In the genomic region with DNA sequence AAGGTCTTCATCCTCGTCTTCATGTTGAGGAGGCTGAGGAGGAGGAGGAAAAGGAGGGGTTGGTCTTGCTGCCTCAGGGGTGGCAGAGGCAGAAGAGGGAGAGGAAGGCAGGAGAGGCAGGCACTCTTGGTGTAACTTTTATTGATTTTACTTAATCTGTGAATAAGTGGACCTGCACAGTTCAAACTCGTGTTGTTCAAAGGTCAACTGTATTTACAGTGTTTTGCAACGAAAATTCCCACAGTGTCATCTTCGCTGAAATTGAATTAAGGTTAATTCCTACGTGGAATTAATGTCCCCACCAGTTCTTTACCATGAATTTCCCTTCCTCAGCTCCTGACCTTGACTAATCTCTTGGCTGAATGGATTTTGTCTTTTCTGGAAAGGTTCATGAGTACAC, we compare ENCODE assay signal across 1 cellular context.
TF ChIP-seq lines count a peak whose summit lies in the region.

No MANE protein-coding gene starts in this region.

TF ChIP-seq in HepG2, 621 proteins besides CTCF, POLR2A, EP300 and RAD21 (continued from another document and continues in another):
- TF ChIP-seq IRF2 (CRISPR knock-in tag; IDR thresholded peaks at IDR 0.05) (peak; percentile 38; the same call in 1 of the 2 replicates), TEAD3 (CRISPR knock-in tag; optimal IDR thresholded peaks at IDR 0.05; ENCODE audit: borderline replicate concordance) (peak; percentile 26), ZKSCAN5 (CRISPR knock-in tag; IDR thresholded peaks at IDR 0.05) (no peak), NFIC (IDR thresholded peaks at IDR 0.05; ENCODE audit: low read length) (peak; percentile 56; the same call in 1 of the 2 replicates), JUND (CRISPR knock-in tag; IDR thresholded peaks at IDR 0.05) (no peak), TRIM24 (CRISPR knock-in tag; IDR thresholded peaks at IDR 0.05) (0 out of 2 replicates have a peak, but pooled peaks have one; percentile 31), ZNF839 (CRISPR knock-in tag; IDR thresholded peaks at IDR 0.05; ENCODE audit: borderline replicate concordance) (no peak), NFKBIZ (CRISPR knock-in tag; IDR thresholded peaks at IDR 0.05) (no peak), ZNF3 (CRISPR knock-in tag; IDR thresholded peaks at IDR 0.05) (no peak), ZMYM3 (CRISPR knock-in tag; IDR thresholded peaks at IDR 0.05) (no peak), PITX1 (CRISPR knock-in tag; IDR thresholded peaks at IDR 0.05) (peak; percentile 77), MIXL1 (CRISPR knock-in tag; IDR thresholded peaks at IDR 0.05) (peak; percentile 40; the same call in 1 of the 2 replicates), ZNF317 (CRISPR knock-in tag; IDR thresholded peaks at IDR 0.05) (no peak), ZBTB7B (CRISPR knock-in tag; IDR thresholded peaks at IDR 0.05) (no peak), MZF1 (CRISPR knock-in tag; IDR thresholded peaks at IDR 0.05; ENCODE audit: borderline replicate concordance) (no peak), ZNF589 (CRISPR knock-in tag; conservative IDR thresholded peaks at IDR 0.05) (no peak), ZNF850 (CRISPR knock-in tag; conservative IDR thresholded peaks at IDR 0.05) (no peak), ZNF674 (CRISPR knock-in tag; IDR thresholded peaks at IDR 0.05; ENCODE audit: low read depth) (no peak), ZNF431 (CRISPR knock-in tag; IDR thresholded peaks at IDR 0.05; ENCODE audit: borderline replicate concordance, low read depth) (no peak), HNF4A (CRISPR knock-in tag; IDR thresholded peaks at IDR 0.05) (peak; percentile 91), SPEN (CRISPR knock-in tag; IDR thresholded peaks at IDR 0.05; ENCODE audit: low read depth) (no peak), FOSL2 (CRISPR knock-in tag; IDR thresholded peaks at IDR 0.05) (peak; percentile 49), ZNF772 (CRISPR knock-in tag; IDR thresholded peaks at IDR 0.05) (no peak), ATF7-NPFF (CRISPR knock-in tag; IDR thresholded peaks at IDR 0.05; ENCODE audit: low read depth) (no peak), YEATS2 (CRISPR knock-in tag; IDR thresholded peaks at IDR 0.05; ENCODE audit: borderline replicate concordance) (no peak), SOX5 (CRISPR knock-in tag; IDR thresholded peaks at IDR 0.05; ENCODE audit: borderline replicate concordance) (peak; percentile 66; the same call in 1 of the 2 replicates), ONECUT2 (CRISPR knock-in tag; IDR thresholded peaks at IDR 0.05) (peak; percentile 96), REXO4 (CRISPR knock-in tag; IDR thresholded peaks at IDR 0.05; ENCODE audit: borderline replicate concordance) (no peak), ISL2 (CRISPR knock-in tag; IDR thresholded peaks at IDR 0.05) (peak; percentile 29; the same call in 1 of the 2 replicates), KDM6A (CRISPR knock-in tag; IDR thresholded peaks at IDR 0.05; ENCODE audit: low read depth) (peak; percentile 40; the same call in 1 of the 2 replicates), HNF4G (IDR thresholded peaks at IDR 0.05; ENCODE audit: borderline replicate concordance, low read depth, low read length) (peak; percentile 90), HNF4G (CRISPR knock-in tag; IDR thresholded peaks at IDR 0.05; ENCODE audit: borderline replicate concordance, low read depth) (peak; percentile 82), POGZ (CRISPR knock-in tag; IDR thresholded peaks at IDR 0.05) (no peak), SP4 (CRISPR knock-in tag; IDR thresholded peaks at IDR 0.05) (no peak), ZNF331 (CRISPR knock-in tag; IDR thresholded peaks at IDR 0.05) (peak; percentile 32; the same call in 1 of the 2 replicates), SOX6 (IDR thresholded peaks at IDR 0.05) (no peak), SOX6 (CRISPR knock-in tag; IDR thresholded peaks at IDR 0.05) (peak; percentile 37; the same call in 1 of the 2 replicates), PRPF4 (IDR thresholded peaks at IDR 0.05; ENCODE audit: low read depth, low read length, poor library complexity, severe bottlenecking) (no peak), TGIF2 (CRISPR knock-in tag; IDR thresholded peaks at IDR 0.05) (no peak), ETV5 (CRISPR knock-in tag; IDR thresholded peaks at IDR 0.05; ENCODE audit: borderline replicate concordance) (no peak), ZMAT3 (CRISPR knock-in tag; conservative IDR thresholded peaks at IDR 0.05) (no peak), NR2F6 (IDR thresholded peaks at IDR 0.05) (peak; percentile 79), NR2F6 (CRISPR knock-in tag; IDR thresholded peaks at IDR 0.05) (peak; percentile 84), ZNF441 (CRISPR knock-in tag; IDR thresholded peaks at IDR 0.05; ENCODE audit: borderline replicate concordance) (no peak), MEF2D (CRISPR knock-in tag; IDR thresholded peaks at IDR 0.05) (no peak), SRY (CRISPR knock-in tag; IDR thresholded peaks at IDR 0.05) (no peak), ZNF235 (CRISPR knock-in tag; IDR thresholded peaks at IDR 0.05; ENCODE audit: borderline replicate concordance) (no peak), ZNF569 (CRISPR knock-in tag; IDR thresholded peaks at IDR 0.05; ENCODE audit: borderline replicate concordance) (no peak), HMG20B (CRISPR knock-in tag; conservative IDR thresholded peaks at IDR 0.05) (no peak), KLF12 (CRISPR knock-in tag; IDR thresholded peaks at IDR 0.05; ENCODE audit: borderline replicate concordance) (no peak), NR2C2 (CRISPR knock-in tag; IDR thresholded peaks at IDR 0.05; ENCODE audit: borderline replicate concordance) (peak; percentile 39; the same call in 1 of the 2 replicates)
- TF ChIP-seq, protein P1, sequence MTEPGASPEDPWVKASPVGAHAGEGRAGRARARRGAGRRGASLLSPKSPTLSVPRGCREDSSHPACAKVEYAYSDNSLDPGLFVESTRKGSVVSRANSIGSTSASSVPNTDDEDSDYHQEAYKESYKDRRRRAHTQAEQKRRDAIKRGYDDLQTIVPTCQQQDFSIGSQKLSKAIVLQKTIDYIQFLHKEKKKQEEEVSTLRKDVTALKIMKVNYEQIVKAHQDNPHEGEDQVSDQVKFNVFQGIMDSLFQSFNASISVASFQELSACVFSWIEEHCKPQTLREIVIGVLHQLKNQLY (CRISPR knock-in tag; IDR thresholded peaks at IDR 0.05), result peak; percentile 83; the same call in 1 of the 2 replicates
- TF ChIP-seq, protein P2, sequence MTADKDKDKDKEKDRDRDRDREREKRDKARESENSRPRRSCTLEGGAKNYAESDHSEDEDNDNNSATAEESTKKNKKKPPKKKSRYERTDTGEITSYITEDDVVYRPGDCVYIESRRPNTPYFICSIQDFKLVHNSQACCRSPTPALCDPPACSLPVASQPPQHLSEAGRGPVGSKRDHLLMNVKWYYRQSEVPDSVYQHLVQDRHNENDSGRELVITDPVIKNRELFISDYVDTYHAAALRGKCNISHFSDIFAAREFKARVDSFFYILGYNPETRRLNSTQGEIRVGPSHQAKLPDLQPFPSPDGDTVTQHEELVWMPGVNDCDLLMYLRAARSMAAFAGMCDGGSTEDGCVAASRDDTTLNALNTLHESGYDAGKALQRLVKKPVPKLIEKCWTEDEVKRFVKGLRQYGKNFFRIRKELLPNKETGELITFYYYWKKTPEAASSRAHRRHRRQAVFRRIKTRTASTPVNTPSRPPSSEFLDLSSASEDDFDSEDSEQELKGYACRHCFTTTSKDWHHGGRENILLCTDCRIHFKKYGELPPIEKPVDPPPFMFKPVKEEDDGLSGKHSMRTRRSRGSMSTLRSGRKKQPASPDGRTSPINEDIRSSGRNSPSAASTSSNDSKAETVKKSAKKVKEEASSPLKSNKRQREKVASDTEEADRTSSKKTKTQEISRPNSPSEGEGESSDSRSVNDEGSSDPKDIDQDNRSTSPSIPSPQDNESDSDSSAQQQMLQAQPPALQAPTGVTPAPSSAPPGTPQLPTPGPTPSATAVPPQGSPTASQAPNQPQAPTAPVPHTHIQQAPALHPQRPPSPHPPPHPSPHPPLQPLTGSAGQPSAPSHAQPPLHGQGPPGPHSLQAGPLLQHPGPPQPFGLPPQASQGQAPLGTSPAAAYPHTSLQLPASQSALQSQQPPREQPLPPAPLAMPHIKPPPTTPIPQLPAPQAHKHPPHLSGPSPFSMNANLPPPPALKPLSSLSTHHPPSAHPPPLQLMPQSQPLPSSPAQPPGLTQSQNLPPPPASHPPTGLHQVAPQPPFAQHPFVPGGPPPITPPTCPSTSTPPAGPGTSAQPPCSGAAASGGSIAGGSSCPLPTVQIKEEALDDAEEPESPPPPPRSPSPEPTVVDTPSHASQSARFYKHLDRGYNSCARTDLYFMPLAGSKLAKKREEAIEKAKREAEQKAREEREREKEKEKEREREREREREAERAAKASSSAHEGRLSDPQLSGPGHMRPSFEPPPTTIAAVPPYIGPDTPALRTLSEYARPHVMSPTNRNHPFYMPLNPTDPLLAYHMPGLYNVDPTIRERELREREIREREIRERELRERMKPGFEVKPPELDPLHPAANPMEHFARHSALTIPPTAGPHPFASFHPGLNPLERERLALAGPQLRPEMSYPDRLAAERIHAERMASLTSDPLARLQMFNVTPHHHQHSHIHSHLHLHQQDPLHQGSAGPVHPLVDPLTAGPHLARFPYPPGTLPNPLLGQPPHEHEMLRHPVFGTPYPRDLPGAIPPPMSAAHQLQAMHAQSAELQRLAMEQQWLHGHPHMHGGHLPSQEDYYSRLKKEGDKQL (CRISPR knock-in tag; IDR thresholded peaks at IDR 0.05; ENCODE audit: low read depth), result peak; percentile 19; the same call in 1 of the 2 replicates
- TF ChIP-seq, protein P3, sequence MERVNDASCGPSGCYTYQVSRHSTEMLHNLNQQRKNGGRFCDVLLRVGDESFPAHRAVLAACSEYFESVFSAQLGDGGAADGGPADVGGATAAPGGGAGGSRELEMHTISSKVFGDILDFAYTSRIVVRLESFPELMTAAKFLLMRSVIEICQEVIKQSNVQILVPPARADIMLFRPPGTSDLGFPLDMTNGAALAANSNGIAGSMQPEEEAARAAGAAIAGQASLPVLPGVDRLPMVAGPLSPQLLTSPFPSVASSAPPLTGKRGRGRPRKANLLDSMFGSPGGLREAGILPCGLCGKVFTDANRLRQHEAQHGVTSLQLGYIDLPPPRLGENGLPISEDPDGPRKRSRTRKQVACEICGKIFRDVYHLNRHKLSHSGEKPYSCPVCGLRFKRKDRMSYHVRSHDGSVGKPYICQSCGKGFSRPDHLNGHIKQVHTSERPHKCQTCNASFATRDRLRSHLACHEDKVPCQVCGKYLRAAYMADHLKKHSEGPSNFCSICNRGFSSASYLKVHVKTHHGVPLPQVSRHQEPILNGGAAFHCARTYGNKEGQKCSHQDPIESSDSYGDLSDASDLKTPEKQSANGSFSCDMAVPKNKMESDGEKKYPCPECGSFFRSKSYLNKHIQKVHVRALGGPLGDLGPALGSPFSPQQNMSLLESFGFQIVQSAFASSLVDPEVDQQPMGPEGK (CRISPR knock-in tag; IDR thresholded peaks at IDR 0.05), result no peak
- TF ChIP-seq, protein P4, sequence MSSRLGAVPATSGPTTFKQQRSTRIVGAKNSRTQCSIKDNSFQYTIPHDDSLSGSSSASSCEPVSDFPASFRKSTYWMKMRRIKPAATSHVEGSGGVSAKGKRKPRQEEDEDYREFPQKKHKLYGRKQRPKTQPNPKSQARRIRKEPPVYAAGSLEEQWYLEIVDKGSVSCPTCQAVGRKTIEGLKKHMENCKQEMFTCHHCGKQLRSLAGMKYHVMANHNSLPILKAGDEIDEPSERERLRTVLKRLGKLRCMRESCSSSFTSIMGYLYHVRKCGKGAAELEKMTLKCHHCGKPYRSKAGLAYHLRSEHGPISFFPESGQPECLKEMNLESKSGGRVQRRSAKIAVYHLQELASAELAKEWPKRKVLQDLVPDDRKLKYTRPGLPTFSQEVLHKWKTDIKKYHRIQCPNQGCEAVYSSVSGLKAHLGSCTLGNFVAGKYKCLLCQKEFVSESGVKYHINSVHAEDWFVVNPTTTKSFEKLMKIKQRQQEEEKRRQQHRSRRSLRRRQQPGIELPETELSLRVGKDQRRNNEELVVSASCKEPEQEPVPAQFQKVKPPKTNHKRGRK (CRISPR knock-in tag; IDR thresholded peaks at IDR 0.05), result no peak
- TF ChIP-seq, protein P5, sequence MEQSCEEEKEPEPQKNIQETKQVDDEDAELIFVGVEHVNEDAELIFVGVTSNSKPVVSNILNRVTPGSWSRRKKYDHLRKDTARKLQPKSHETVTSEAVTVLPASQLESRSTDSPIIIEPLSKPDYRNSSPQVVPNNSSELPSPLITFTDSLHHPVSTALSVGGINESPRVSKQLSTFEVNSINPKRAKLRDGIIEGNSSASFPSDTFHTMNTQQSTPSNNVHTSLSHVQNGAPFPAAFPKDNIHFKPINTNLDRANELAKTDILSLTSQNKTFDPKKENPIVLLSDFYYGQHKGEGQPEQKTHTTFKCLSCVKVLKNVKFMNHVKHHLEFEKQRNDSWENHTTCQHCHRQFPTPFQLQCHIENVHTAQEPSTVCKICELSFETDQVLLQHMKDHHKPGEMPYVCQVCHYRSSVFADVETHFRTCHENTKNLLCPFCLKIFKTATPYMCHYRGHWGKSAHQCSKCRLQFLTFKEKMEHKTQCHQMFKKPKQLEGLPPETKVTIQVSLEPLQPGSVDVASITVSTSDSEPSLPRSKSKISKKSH (CRISPR knock-in tag; IDR thresholded peaks at IDR 0.05; ENCODE audit: borderline replicate concordance), result no peak
- TF ChIP-seq, protein P6, sequence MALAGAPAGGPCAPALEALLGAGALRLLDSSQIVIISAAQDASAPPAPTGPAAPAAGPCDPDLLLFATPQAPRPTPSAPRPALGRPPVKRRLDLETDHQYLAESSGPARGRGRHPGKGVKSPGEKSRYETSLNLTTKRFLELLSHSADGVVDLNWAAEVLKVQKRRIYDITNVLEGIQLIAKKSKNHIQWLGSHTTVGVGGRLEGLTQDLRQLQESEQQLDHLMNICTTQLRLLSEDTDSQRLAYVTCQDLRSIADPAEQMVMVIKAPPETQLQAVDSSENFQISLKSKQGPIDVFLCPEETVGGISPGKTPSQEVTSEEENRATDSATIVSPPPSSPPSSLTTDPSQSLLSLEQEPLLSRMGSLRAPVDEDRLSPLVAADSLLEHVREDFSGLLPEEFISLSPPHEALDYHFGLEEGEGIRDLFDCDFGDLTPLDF (CRISPR knock-in tag; IDR thresholded peaks at IDR 0.05), result no peak
- TF ChIP-seq, protein P7, sequence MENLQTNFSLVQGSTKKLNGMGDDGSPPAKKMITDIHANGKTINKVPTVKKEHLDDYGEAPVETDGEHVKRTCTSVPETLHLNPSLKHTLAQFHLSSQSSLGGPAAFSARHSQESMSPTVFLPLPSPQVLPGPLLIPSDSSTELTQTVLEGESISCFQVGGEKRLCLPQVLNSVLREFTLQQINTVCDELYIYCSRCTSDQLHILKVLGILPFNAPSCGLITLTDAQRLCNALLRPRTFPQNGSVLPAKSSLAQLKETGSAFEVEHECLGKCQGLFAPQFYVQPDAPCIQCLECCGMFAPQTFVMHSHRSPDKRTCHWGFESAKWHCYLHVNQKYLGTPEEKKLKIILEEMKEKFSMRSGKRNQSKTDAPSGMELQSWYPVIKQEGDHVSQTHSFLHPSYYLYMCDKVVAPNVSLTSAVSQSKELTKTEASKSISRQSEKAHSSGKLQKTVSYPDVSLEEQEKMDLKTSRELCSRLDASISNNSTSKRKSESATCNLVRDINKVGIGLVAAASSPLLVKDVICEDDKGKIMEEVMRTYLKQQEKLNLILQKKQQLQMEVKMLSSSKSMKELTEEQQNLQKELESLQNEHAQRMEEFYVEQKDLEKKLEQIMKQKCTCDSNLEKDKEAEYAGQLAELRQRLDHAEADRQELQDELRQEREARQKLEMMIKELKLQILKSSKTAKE (CRISPR knock-in tag; IDR thresholded peaks at IDR 0.05; ENCODE audit: borderline replicate concordance), result no peak
